ENCODE assay signal across 1 cellular context in genomic region chr6:74167506-74167905, GRCh38.
TF ChIP-seq lines count a peak whose summit lies in the region.

No MANE protein-coding gene starts in this region.

TF ChIP-seq in GM23338, 12 proteins besides CTCF, POLR2A, EP300 and RAD21 (continued from another document):
- no peak for TF ChIP-seq ZNF462 (CRISPR knock-in tag; IDR thresholded peaks at IDR 0.05)
- no peak for TF ChIP-seq STAT1 (IDR thresholded peaks at IDR 0.05; ENCODE audit: unreplicated experiment)
- TF ChIP-seq POLR2AphosphoS5 (IDR thresholded peaks at IDR 0.05; ENCODE audit: low read depth), result no peak
- no peak for TF ChIP-seq CREB1 (CRISPR knock-in tag; IDR thresholded peaks at IDR 0.05; ENCODE audit: low read depth)
TF ChIP-seq in GM23338: peak in this region for 0.
